11 cellular contexts compared by ENCODE assay signal in the genomic region with DNA sequence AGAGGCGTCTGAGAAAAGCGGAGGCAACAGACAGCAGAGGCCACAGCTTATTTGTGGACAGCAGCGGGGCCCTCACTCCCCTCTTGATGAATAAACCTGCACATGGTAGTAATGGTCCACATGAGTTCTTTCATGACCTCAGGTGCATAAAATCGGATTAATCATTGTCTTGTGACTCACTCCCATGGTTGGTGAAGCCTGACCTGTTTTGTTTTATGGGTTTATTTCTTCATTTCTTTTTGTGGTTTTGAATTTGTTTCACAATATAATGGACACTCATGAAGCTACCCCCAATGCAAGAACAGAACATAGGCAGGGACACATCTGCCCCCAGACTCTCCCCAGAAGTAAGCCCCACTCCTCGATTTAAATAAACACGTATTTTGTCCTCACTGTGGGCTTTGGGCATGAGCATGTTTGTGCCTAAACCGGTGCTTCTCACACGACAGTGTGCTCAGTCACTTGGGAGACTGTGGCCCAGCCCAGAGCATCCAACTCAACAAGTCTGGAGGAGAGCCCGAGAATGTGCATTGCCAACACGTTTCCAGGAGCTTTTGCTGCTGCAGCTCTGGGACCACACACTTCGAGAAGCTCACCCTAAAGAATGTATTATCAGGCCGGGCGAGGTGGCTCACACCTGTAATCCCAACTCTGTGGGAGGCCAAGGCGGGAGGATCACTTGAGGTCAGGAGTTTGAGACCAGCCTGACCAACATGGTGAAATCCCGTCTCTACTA.
DNase-seq lines count a peak whose midpoint lies in the region; ATAC-seq and TF ChIP-seq lines count a peak whose summit lies in the region.
"Had no signal": no experiment of that assay in that cellular context is flagged by ENCODE, and none has a peak within 500 bp of the region (broad histone marks: within the 10 kb centered on the region; RNA-seq: fewer than 3 reads in every experiment).

No MANE protein-coding gene starts in this region.

- DNase-seq in GM19238 (ENCODE audit: insufficient read length, low spot score) (peak; percentile 41), MV-4-11 (lab: John Stamatoyannopoulos, UW) (peak; percentile 74), epithelial cell of esophagus (ENCODE audit: low read depth) (peak; percentile 95), skeletal muscle cell (ENCODE audit: low read depth) (peak; percentile 90), nucleus accumbens (lab: John Stamatoyannopoulos, UW) (no peak)
- no peak for DNase-seq in central memory CD4-positive, alpha-beta T cell
- DNase-seq: activated gamma-delta T cell treated with Interleukin-2 at 50 U/mL for 16 hours, naive B cell, upper lobe of right lung had no signal

- H3K4me3 ChIP-seq in epithelial cell of esophagus (ENCODE audit: low read length) (no peak overlapping the region), skeletal muscle cell (ENCODE audit: low read depth, low read length) (no peak overlapping the region)
- H3K4me3 ChIP-seq: upper lobe of right lung had no signal

- ATAC-seq in HG03442 (IDR thresholded peaks at IDR 0.05; ENCODE audit: unreplicated experiment) (no peak), GM18861 (IDR thresholded peaks at IDR 0.05; ENCODE audit: unreplicated experiment) (no peak)
- ATAC-seq: upper lobe of right lung had no signal

- no peak for TF ChIP-seq CTCF in epithelial cell of esophagus (IDR thresholded peaks at IDR 0.05; ENCODE audit: insufficient read depth, low read depth, low read length, missing control alignments)

Comparison
In these comparisons a context has a peak if more than half of its experiments do, and no peak if none do; other contexts are left out.
1. DNase-seq: peak in GM19238 (single experiment), MV-4-11 (single experiment), epithelial cell of esophagus (single experiment) and skeletal muscle cell (single experiment); none in central memory CD4-positive, alpha-beta T cell (single experiment) and nucleus accumbens (0 of 56).